Comparison of ENCODE assay signal across 1 cellular context in genomic region chr6:136703331-136703846, GRCh38.
TF ChIP-seq lines count a peak whose summit lies in the region.

No MANE protein-coding gene starts in this region.

TF ChIP-seq in GM23338, 12 proteins besides CTCF, POLR2A, EP300 and RAD21 (continued from another document):
- TF ChIP-seq, protein P1, sequence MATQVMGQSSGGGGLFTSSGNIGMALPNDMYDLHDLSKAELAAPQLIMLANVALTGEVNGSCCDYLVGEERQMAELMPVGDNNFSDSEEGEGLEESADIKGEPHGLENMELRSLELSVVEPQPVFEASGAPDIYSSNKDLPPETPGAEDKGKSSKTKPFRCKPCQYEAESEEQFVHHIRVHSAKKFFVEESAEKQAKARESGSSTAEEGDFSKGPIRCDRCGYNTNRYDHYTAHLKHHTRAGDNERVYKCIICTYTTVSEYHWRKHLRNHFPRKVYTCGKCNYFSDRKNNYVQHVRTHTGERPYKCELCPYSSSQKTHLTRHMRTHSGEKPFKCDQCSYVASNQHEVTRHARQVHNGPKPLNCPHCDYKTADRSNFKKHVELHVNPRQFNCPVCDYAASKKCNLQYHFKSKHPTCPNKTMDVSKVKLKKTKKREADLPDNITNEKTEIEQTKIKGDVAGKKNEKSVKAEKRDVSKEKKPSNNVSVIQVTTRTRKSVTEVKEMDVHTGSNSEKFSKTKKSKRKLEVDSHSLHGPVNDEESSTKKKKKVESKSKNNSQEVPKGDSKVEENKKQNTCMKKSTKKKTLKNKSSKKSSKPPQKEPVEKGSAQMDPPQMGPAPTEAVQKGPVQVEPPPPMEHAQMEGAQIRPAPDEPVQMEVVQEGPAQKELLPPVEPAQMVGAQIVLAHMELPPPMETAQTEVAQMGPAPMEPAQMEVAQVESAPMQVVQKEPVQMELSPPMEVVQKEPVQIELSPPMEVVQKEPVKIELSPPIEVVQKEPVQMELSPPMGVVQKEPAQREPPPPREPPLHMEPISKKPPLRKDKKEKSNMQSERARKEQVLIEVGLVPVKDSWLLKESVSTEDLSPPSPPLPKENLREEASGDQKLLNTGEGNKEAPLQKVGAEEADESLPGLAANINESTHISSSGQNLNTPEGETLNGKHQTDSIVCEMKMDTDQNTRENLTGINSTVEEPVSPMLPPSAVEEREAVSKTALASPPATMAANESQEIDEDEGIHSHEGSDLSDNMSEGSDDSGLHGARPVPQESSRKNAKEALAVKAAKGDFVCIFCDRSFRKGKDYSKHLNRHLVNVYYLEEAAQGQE (IDR thresholded peaks at IDR 0.05; ENCODE audit: unreplicated experiment), result no peak
- TF ChIP-seq, protein P2, sequence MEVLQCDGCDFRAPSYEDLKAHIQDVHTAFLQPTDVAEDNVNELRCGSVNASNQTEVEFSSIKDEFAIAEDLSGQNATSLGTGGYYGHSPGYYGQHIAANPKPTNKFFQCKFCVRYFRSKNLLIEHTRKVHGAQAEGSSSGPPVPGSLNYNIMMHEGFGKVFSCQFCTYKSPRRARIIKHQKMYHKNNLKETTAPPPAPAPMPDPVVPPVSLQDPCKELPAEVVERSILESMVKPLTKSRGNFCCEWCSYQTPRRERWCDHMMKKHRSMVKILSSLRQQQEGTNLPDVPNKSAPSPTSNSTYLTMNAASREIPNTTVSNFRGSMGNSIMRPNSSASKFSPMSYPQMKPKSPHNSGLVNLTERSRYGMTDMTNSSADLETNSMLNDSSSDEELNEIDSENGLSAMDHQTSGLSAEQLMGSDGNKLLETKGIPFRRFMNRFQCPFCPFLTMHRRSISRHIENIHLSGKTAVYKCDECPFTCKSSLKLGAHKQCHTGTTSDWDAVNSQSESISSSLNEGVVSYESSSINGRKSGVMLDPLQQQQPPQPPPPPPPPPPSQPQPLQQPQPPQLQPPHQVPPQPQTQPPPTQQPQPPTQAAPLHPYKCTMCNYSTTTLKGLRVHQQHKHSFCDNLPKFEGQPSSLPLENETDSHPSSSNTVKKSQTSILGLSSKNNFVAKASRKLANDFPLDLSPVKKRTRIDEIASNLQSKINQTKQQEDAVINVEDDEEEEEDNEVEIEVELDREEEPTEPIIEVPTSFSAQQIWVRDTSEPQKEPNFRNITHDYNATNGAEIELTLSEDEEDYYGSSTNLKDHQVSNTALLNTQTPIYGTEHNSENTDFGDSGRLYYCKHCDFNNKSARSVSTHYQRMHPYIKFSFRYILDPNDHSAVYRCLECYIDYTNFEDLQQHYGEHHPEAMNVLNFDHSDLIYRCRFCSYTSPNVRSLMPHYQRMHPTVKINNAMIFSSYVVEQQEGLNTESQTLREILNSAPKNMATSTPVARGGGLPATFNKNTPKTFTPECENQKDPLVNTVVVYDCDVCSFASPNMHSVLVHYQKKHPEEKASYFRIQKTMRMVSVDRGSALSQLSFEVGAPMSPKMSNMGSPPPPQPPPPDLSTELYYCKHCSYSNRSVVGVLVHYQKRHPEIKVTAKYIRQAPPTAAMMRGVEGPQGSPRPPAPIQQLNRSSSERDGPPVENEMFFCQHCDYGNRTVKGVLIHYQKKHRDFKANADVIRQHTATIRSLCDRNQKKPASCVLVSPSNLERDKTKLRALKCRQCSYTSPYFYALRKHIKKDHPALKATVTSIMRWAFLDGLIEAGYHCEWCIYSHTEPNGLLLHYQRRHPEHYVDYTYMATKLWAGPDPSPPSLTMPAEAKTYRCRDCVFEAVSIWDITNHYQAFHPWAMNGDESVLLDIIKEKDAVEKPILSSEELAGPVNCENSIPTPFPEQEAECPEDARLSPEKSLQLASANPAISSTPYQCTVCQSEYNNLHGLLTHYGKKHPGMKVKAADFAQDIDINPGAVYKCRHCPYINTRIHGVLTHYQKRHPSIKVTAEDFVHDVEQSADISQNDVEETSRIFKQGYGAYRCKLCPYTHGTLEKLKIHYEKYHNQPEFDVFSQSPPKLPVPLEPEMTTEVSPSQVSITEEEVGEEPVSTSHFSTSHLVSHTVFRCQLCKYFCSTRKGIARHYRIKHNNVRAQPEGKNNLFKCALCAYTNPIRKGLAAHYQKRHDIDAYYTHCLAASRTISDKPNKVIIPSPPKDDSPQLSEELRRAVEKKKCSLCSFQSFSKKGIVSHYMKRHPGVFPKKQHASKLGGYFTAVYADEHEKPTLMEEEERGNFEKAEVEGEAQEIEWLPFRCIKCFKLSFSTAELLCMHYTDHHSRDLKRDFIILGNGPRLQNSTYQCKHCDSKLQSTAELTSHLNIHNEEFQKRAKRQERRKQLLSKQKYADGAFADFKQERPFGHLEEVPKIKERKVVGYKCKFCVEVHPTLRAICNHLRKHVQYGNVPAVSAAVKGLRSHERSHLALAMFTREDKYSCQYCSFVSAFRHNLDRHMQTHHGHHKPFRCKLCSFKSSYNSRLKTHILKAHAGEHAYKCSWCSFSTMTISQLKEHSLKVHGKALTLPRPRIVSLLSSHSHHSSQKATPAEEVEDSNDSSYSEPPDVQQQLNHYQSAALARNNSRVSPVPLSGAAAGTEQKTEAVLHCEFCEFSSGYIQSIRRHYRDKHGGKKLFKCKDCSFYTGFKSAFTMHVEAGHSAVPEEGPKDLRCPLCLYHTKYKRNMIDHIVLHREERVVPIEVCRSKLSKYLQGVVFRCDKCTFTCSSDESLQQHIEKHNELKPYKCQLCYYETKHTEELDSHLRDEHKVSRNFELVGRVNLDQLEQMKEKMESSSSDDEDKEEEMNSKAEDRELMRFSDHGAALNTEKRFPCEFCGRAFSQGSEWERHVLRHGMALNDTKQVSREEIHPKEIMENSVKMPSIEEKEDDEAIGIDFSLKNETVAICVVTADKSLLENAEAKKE (CRISPR knock-in tag; IDR thresholded peaks at IDR 0.05), result no peak
- TF ChIP-seq POLR2AphosphoS5 (IDR thresholded peaks at IDR 0.05; ENCODE audit: low read depth), result no peak
- TF ChIP-seq STAT1 (IDR thresholded peaks at IDR 0.05; ENCODE audit: unreplicated experiment), result no peak
